In the genomic region with DNA sequence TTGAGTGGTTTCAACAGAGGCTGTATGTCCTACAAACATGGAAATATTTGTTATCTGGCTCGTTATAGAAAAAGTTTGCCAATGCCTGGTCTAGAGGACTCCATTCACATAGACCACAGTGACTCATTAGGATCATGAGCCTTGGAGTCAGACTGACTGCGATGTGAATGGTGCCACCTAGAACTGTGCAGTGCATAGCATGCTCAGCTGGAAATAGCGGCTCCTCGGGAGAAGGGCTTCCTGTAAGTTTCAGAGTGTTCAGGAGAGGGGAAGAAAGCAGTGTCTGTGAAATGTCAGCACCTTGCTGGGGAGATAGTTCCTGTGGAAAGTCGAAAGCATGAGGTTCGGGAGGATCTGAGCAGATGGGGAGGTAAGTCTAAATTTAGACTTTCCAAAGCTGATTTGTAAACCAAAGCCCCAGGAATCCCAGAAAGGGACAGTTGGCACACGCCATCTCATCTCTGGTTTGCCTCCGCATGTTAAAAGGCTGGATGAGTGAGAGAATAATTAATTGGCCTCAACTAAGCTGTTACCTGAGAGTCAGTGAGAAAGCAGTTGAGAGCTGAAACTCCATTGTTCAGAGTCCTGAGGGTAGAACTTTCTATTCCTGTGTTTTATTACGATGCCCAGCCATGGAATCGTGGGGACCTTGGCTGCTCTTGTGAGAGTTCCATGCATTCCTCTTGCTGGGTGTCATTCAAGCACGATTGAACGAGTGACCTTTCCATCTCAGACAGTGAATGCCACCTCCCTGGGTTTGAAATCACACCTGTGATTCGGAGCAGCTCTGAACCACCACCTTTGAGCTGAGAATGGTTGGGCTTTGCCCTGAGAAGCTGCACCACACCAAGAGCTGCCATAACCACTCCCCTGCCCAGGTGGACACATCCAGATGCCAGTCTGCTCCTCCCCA, we compare ENCODE assay signal across 10 cellular contexts.
DNase-seq lines count a peak whose midpoint lies in the region; ATAC-seq and TF ChIP-seq lines count a peak whose summit lies in the region.
"Had no signal": no experiment of that assay in that cellular context is flagged by ENCODE, and none has a peak within 500 bp of the region (broad histone marks: within the 10 kb centered on the region; RNA-seq: fewer than 3 reads in every experiment).

No MANE protein-coding gene starts in this region.

- TF ChIP-seq CTCF in HEK293 (tag by site-specific recombination; IDR thresholded peaks at IDR 0.05): no peak
- peak in 3 of 4 experiments; percentile 31 to 52 (median 45) for TF ChIP-seq CTCF in gastroesophageal sphincter (IDR thresholded peaks at IDR 0.05)
- peak in 1 of 4 experiments; percentile 31 for TF ChIP-seq CTCF in sigmoid colon (IDR thresholded peaks at IDR 0.05)
- TF ChIP-seq CTCF in prostate gland (IDR thresholded peaks at IDR 0.05): no peak
- TF ChIP-seq CTCF in testis (IDR thresholded peaks at IDR 0.05): no peak

- H3K4me1 Mint-ChIP-seq in effector memory CD8-positive, alpha-beta T cell (ENCODE audit: low read depth in 2 of 2): peaks cover 0 to 2% of the 10 kb centered on the region in 2 donors

- 34 to 36% methylated on average over 9 to 12 of the region's 13 CpGs for WGBS in gastroesophageal sphincter (ENCODE audit: low coverage in 1 of 2), 2 donors
- 75 to 81% methylated on average over 13 of the region's 13 CpGs for WGBS in sigmoid colon, 2 donors
- WGBS in prostate gland: 62% methylated on average over 13 of the region's 13 CpGs
- 81% methylated on average over 13 of the region's 13 CpGs for WGBS in testis, 2 donors

- no peaks in the 10 kb centered on the region for H3K36me3 ChIP-seq in HEK293 (ENCODE audit: control insufficient read depth in 2 of 2, insufficient read depth in 1 of 2, low read length in 2 of 2)
- H3K36me3 ChIP-seq in gastroesophageal sphincter: no peaks in the 10 kb centered on the region
- peaks cover 0 to 7% (median 0%) of the 10 kb centered on the region in 4 donors for H3K36me3 ChIP-seq in sigmoid colon
- H3K36me3 ChIP-seq in prostate gland: no peaks in the 10 kb centered on the region
- H3K36me3 ChIP-seq in testis (ENCODE audit: low read depth, missing control alignments): no peaks in the 10 kb centered on the region

- no peaks in the 10 kb centered on the region for H3K9me3 ChIP-seq in HEK293 (ENCODE audit: control insufficient read depth, insufficient read depth, low read depth, low read length)
- H3K9me3 ChIP-seq in gastroesophageal sphincter: peaks cover 0 to 8% (median 0%) of the 10 kb centered on the region in 3 donors
- peaks cover 0 to 3% (median 0%) of the 10 kb centered on the region in 4 donors for H3K9me3 ChIP-seq in sigmoid colon
- H3K9me3 ChIP-seq in prostate gland: no peaks in the 10 kb centered on the region
- H3K9me3 ChIP-seq in testis: no peaks in the 10 kb centered on the region

- CTCF ChIA-PET in HEK293 (lab: Yijun Ruan, JAX): interaction anchor here (0.5 to 0.7 kb wide), 2 partner anchors 10 to 30 kb away, joined by 3 read pairs; no protein-coding TSS in a partner anchor

- H3K36me3 Mint-ChIP-seq in effector memory CD8-positive, alpha-beta T cell (ENCODE audit: insufficient read depth): no peaks in the 10 kb centered on the region

- H3K4me3 ChIP-seq in HEK293 (ENCODE audit: low read depth, low read length) (no peak overlapping the region), gastroesophageal sphincter (no peak overlapping the region), sigmoid colon (no peak overlapping the region), prostate gland (no peak overlapping the region), testis (no peak overlapping the region)

- POLR2A ChIA-PET in HEK293 (lab: Yijun Ruan, JAX): no interaction called here

- DNase-seq in RPMI8226 (peak; percentile 24), sigmoid colon (peak; percentile 80), prostate gland (ENCODE audit: low spot score) (no peak), testis (no peak)
- DNase-seq in effector memory CD8-positive, alpha-beta T cell: no peak
- DNase-seq: activated naive CD4-positive, alpha-beta T cell treated with anti-CD3 and anti-CD28 coated beads for 36 hours; nephron progenitor cell had no signal

- H3K27ac ChIP-seq in HEK293 (ENCODE audit: extremely low read depth, low read depth, low read length) (no peak overlapping the region), gastroesophageal sphincter (peak overlapping the region in 3 of 4 donors; percentile 77 to 84 (median 83)), sigmoid colon (peak overlapping the region; percentile 71 to 94 (median 80)), prostate gland (no peak overlapping the region), testis (no peak overlapping the region)

- H3K9me3 Mint-ChIP-seq in effector memory CD8-positive, alpha-beta T cell: peaks cover 0 to 5% of the 10 kb centered on the region in 2 donors

- H3K4me1 ChIP-seq in HEK293 (ENCODE audit: control insufficient read depth, insufficient read depth, low read length) (no peaks in the 10 kb centered on the region), gastroesophageal sphincter (peaks cover 0 to 47% (median 9%) of the 10 kb centered on the region in 3 donors), sigmoid colon (peaks cover 0 to 57% (median 43%) of the 10 kb centered on the region in 4 donors), prostate gland (replicated peaks) (no peaks in the 10 kb centered on the region), testis (peaks cover 10% of the 10 kb centered on the region)

- no peak overlapping the region for H3K4me3 Mint-ChIP-seq in effector memory CD8-positive, alpha-beta T cell
- H3K4me3 Mint-ChIP-seq: activated naive CD4-positive, alpha-beta T cell treated with anti-CD3 and anti-CD28 coated beads for 36 hours; nephron progenitor cell had no signal

- TF ChIP-seq POLR2A in gastroesophageal sphincter (IDR thresholded peaks at IDR 0.05) (no peak), sigmoid colon (IDR thresholded peaks at IDR 0.05) (no peak), prostate gland (IDR thresholded peaks at IDR 0.05) (no peak), testis (IDR thresholded peaks at IDR 0.05) (no peak)

- H3K27ac Mint-ChIP-seq in effector memory CD8-positive, alpha-beta T cell: no peak overlapping the region
- H3K27ac Mint-ChIP-seq: activated naive CD4-positive, alpha-beta T cell treated with anti-CD3 and anti-CD28 coated beads for 36 hours; nephron progenitor cell had no signal

- H3K27me3 Mint-ChIP-seq in effector memory CD8-positive, alpha-beta T cell: peaks cover 15 to 39% of the 10 kb centered on the region in 2 donors

- TF ChIP-seq EP300 in gastroesophageal sphincter (IDR thresholded peaks at IDR 0.05): no peak
- TF ChIP-seq EP300 in sigmoid colon (IDR thresholded peaks at IDR 0.05): peak in 1 of 4 donors; percentile 65

- H3K27me3 ChIP-seq in gastroesophageal sphincter (no peaks in the 10 kb centered on the region), sigmoid colon (no peaks in the 10 kb centered on the region), prostate gland (replicated peaks; ENCODE audit: insufficient read depth) (no peaks in the 10 kb centered on the region), testis (no peaks in the 10 kb centered on the region)

- peak; percentile 70 for ATAC-seq in gastroesophageal sphincter
- no peak for ATAC-seq in effector memory CD8-positive, alpha-beta T cell (replicated peaks)
- no peak for ATAC-seq in HG02642 (IDR thresholded peaks at IDR 0.05; ENCODE audit: poor library complexity, unreplicated experiment)

- intact Hi-C loops in sigmoid colon (cut with DNase I): loop anchor here (2.0 to 10.0 kb wide), 5 partner anchors 98 to 845 kb away; a partner anchor contains a TSS
- intact Hi-C loops in prostate gland (cut with DNase I): loop anchor here (5.0 to 10.0 kb wide), 6 partner anchors 37 to 375 kb away; a partner anchor contains a TSS
- intact Hi-C loops in testis (cut with DNase I; ENCODE audit: low total_unique reads): loop anchor here (10.0 kb wide), 1 partner anchor 285 kb away; a partner anchor contains a TSS

TF ChIP-seq in HEK293, 187 proteins besides CTCF, POLR2A, EP300 and RAD21:
- TF ChIP-seq ZNF658 (tag by site-specific recombination; IDR thresholded peaks at IDR 0.05) (no peak), ZIC2 (tag by site-specific recombination; IDR thresholded peaks at IDR 0.05) (peak; percentile 63)
- TF ChIP-seq, protein P1, sequence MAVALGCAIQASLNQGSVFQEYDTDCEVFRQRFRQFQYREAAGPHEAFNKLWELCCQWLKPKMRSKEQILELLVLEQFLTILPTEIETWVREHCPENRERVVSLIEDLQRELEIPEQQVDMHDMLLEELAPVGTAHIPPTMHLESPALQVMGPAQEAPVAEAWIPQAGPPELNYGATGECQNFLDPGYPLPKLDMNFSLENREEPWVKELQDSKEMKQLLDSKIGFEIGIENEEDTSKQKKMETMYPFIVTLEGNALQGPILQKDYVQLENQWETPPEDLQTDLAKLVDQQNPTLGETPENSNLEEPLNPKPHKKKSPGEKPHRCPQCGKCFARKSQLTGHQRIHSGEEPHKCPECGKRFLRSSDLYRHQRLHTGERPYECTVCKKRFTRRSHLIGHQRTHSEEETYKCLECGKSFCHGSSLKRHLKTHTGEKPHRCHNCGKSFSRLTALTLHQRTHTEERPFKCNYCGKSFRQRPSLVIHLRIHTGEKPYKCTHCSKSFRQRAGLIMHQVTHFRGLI (tag by site-specific recombination; IDR thresholded peaks at IDR 0.05): peak; percentile 38; the same call in 1 of the 2 replicates

Comparison
In these comparisons a context has a peak if more than half of its experiments do, and no peak if none do; other contexts are left out.
1. H3K27ac ChIP-seq: peak in gastroesophageal sphincter (3 of 4) and sigmoid colon (4 of 4); none in HEK293 (single experiment), prostate gland (0 of 2) and testis (0 of 2).
2. CTCF ChIP-seq: peak in gastroesophageal sphincter (3 of 4); none in HEK293 (single experiment), prostate gland (0 of 4) and testis (0 of 3).
3. DNase-seq: peak in RPMI8226 (single experiment) and sigmoid colon (single experiment); none in prostate gland (single experiment), testis (single experiment) and effector memory CD8-positive, alpha-beta T cell (0 of 3).